ENCODE assay signal across 5 cellular contexts in the genomic region with DNA sequence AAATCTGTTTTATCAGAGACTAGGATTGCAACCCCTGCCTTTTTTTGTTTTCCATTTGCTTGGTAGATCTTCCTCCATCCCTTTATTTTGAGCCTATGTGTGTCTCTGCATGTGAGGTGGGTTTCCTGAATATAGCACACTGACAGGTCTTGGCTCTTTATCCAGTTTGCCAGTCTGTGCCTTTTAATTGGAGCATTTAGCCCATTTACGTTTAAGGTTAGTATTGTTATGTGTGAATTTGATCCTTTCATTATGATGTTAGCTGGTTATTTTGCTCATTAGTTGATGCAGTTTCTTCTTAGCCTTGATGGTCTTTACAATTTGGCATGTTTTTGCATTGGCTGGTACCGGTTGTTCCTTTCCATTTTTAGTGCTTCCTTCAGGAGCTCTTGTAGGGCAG. TPM values are rescaled to one million over a fixed set of nuclear protein-coding genes. Genes with fewer than 3 reads are reported as not detected.
"Had no signal": no experiment of that assay in that cellular context is flagged by ENCODE, and none has a peak within 500 bp of the region (broad histone marks: within the 10 kb centered on the region; RNA-seq: fewer than 3 reads in every experiment).

No MANE protein-coding gene starts in this region.

RNA-seq across cellular contexts. Expression of gene ALAS2, which starts 19.8 kb away (rescaled TPM):
- total RNA-seq: HepG2, HT-29, HT1080, IMR-90 had no signal
- polyA plus RNA-seq: HepG2, IgD-negative memory B cell, IMR-90 had no signal

RNA-seq across cellular contexts. Expression of gene PAGE2B, which starts 24.2 kb away (rescaled TPM):
- total RNA-seq: HepG2, HT-29, HT1080, IMR-90 had no signal
- polyA plus RNA-seq: IgD-negative memory B cell, IMR-90 had no signal

RNA-seq across cellular contexts. Expression of gene PAGE2, which starts 38.2 kb away (rescaled TPM):
- total RNA-seq: HepG2, HT-29, HT1080, IMR-90 had no signal
- polyA plus RNA-seq: HepG2, IgD-negative memory B cell, IMR-90 had no signal

RNA-seq across cellular contexts. Expression of gene PFKFB1, which starts 56.6 kb away (rescaled TPM):
- total RNA-seq: HT-29 had no signal
- polyA plus RNA-seq: IgD-negative memory B cell had no signal
